Comparison of ENCODE assay signal across 18 cellular contexts in the genomic region with DNA sequence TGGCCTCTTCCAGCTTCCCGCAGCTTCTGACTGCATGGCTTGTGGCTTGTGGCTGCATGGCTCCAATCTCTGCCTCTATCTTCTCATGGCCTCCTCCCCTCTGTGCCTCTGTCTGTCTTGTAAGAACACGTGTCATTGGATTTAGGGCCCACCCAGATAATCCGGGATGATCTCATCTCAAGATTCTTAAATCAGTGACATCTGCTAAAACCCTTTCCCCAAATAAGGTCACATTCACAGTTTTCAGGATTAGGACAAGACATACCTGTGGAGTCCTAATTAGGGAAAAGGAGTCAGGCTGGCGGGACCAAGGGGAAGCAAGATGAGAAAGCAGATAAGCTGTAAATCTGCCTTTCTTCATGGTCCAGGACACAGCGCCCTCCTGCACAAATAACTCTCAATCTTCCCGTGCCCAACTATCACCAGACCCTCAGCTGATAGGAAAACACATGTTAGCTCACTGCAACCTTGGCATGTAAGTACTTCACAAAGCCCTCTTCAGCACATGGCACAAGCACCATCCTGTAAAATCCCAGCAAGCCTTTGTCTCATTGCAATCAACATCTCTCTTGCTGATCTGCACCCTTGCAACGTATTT.
DNase-seq lines count a peak whose midpoint lies in the region; ATAC-seq and TF ChIP-seq lines count a peak whose summit lies in the region.
"Had no signal": no experiment of that assay in that cellular context is flagged by ENCODE, and none has a peak within 500 bp of the region (broad histone marks: within the 10 kb centered on the region; RNA-seq: fewer than 3 reads in every experiment).

No MANE protein-coding gene starts in this region.

- H4K12ac ChIP-seq in trophoblast cell (ENCODE audit: low read depth, low read length): no peak overlapping the region

- H3K18ac ChIP-seq in trophoblast cell (ENCODE audit: low read length): peak overlapping the region; percentile 35

- H2AFZ ChIP-seq in trophoblast cell (ENCODE audit: insufficient read depth, low read length, poor library complexity) (no peak overlapping the region), GM23248 (no peak overlapping the region)

- H3K9me2 ChIP-seq in GM23248 (ENCODE audit: insufficient read depth): no peaks in the 10 kb centered on the region

- intact Hi-C loops in mucosa of descending colon (cut with DNase I, micrococcal nuclease): no loop called here

- no peaks in the 10 kb centered on the region for H3K27me3 ChIP-seq in BLaER1 treated with 17β-estradiol and CSF1 and Interleukin-3, amounts not matched to agents 10 nM and 100 nM
- H3K27me3 ChIP-seq in Peyer's patch: no peaks in the 10 kb centered on the region
- H3K27me3 ChIP-seq in trophoblast cell (ENCODE audit: insufficient read depth, low read length): no peaks in the 10 kb centered on the region
- no peaks in the 10 kb centered on the region for H3K27me3 ChIP-seq in GM23248 (replicated peaks; ENCODE audit: insufficient read depth)
- H3K27me3 ChIP-seq: cardiac muscle cell had no signal

- ATAC-seq in mucosa of descending colon: no peak
- ATAC-seq: GM12878 had no signal

- in situ Hi-C loops in GM23248 (cut with MboI): no loop called here

- TF ChIP-seq CTCF in Peyer's patch (IDR thresholded peaks at IDR 0.05) (no peak), fibroblast of villous mesenchyme (IDR thresholded peaks at IDR 0.05; ENCODE audit: insufficient read depth, low read depth, low read length) (no peak), mucosa of descending colon (IDR thresholded peaks at IDR 0.05) (no peak)

- peak overlapping the region; percentile 94 for H3K14ac ChIP-seq in trophoblast cell (ENCODE audit: low read length)

- peak overlapping the region; percentile 92 for H3K4ac ChIP-seq in trophoblast cell (ENCODE audit: low read depth, low read length)

- peak overlapping the region; percentile 94 for H2BK5ac ChIP-seq in trophoblast cell (ENCODE audit: low read depth, low read length, poor library complexity)

- peak overlapping the region; percentile 92 for H2BK12ac ChIP-seq in trophoblast cell (ENCODE audit: low read length)

- H3F3A ChIP-seq in GM23248 (ENCODE audit: insufficient read depth): no peaks in the 10 kb centered on the region

- no peak overlapping the region for H2AK5ac ChIP-seq in trophoblast cell (ENCODE audit: low read length)

- WGBS in trophoblast cell (ENCODE audit: extremely low coverage, insufficient coverage, insufficient read length): no CpG with 5 or more reads among the region's 7 CpGs
- 70 to 74% methylated on average over 7 of the region's 7 CpGs for WGBS in GM23248 (ENCODE audit: low coverage in 1 of 2, low lambda C conversion rate in 2 of 2, missing lambda C conversion rate in 2 of 2), 2 experiments

- peaks cover 72% of the 10 kb centered on the region for H3K79me1 ChIP-seq in trophoblast cell (ENCODE audit: low read length)

- no peak overlapping the region for H3K9ac ChIP-seq in BLaER1 treated with 17β-estradiol and CSF1 and Interleukin-3, amounts not matched to agents 10 nM and 100 nM
- no peak overlapping the region for H3K9ac ChIP-seq in trophoblast cell (ENCODE audit: low read length)
- no peak overlapping the region for H3K9ac ChIP-seq in GM23248

- no peak overlapping the region for H3K4me3 ChIP-seq in BLaER1 treated with 17β-estradiol and CSF1 and Interleukin-3, amounts not matched to agents 10 nM and 100 nM
- H3K4me3 ChIP-seq in Peyer's patch (no peak overlapping the region), fibroblast of villous mesenchyme (ENCODE audit: low read depth, low read length) (no peak overlapping the region), trophoblast cell (ENCODE audit: low read depth, low read length) (no peak overlapping the region), mucosa of descending colon (no peak overlapping the region), GM23248 (no peak overlapping the region)
- H3K4me3 ChIP-seq: A549, cardiac muscle cell, GM12878 had no signal

- peak overlapping the region; percentile 99 for H4K91ac ChIP-seq in trophoblast cell (ENCODE audit: low read depth, low read length)

- no peaks in the 10 kb centered on the region for H3K36me3 ChIP-seq in BLaER1 treated with 17β-estradiol and CSF1 and Interleukin-3, amounts not matched to agents 10 nM and 100 nM
- H3K36me3 ChIP-seq in Peyer's patch (peaks cover 0 to 3% (median 0%) of the 10 kb centered on the region in 3 donors), trophoblast cell (ENCODE audit: control insufficient read depth in 1 of 2, insufficient read depth in 2 of 2, low read length in 2 of 2) (peaks cover 17 to 22% of the 10 kb centered on the region in 2 experiments), mucosa of descending colon (ENCODE audit: low read depth) (no peaks in the 10 kb centered on the region), GM23248 (ENCODE audit: low read depth) (no peaks in the 10 kb centered on the region)
- H3K36me3 ChIP-seq: cardiac muscle cell had no signal

- TF ChIP-seq POLR2A in Peyer's patch (IDR thresholded peaks at IDR 0.05): no peak

- H3K23ac ChIP-seq in trophoblast cell (ENCODE audit: low read length): no peak overlapping the region

- H3K79me2 ChIP-seq in trophoblast cell (ENCODE audit: control insufficient read depth, insufficient read depth, low read length, poor library complexity): peaks cover 15% of the 10 kb centered on the region
- H3K79me2 ChIP-seq in GM23248 (ENCODE audit: insufficient read depth): no peaks in the 10 kb centered on the region

- H4K20me1 ChIP-seq in BLaER1 treated with 17β-estradiol and CSF1 and Interleukin-3, amounts not matched to agents 10 nM and 100 nM: peaks cover 0 to 4% (median 0%) of the 10 kb centered on the region in 11 experiments; a peak in 1 of 22 replicates
- H4K20me1 ChIP-seq in GM23248 (ENCODE audit: insufficient read depth): no peaks in the 10 kb centered on the region

- peak overlapping the region; percentile 94 for H4K8ac ChIP-seq in trophoblast cell (ENCODE audit: low read depth, low read length)

- no peaks in the 10 kb centered on the region for H3K9me3 ChIP-seq in BLaER1 treated with 17β-estradiol and CSF1 and Interleukin-3, amounts not matched to agents 10 nM and 100 nM (replicated peaks in 1 of 11)
- H3K9me3 ChIP-seq in Peyer's patch (no peaks in the 10 kb centered on the region), trophoblast cell (ENCODE audit: insufficient read depth, low read depth, low read length) (no peaks in the 10 kb centered on the region), mucosa of descending colon (no peaks in the 10 kb centered on the region), GM23248 (ENCODE audit: low read depth) (no peaks in the 10 kb centered on the region)
- H3K9me3 ChIP-seq: A549 had no signal

- peak overlapping the region in 1 of 11 experiments; percentile 66; a peak in 1 of 22 replicates for H3K27ac ChIP-seq in BLaER1 treated with 17β-estradiol and CSF1 and Interleukin-3, amounts not matched to agents 10 nM and 100 nM
- H3K27ac ChIP-seq in Peyer's patch: peak overlapping the region in 3 of 4 donors; percentile 51 to 93 (median 85)
- H3K27ac ChIP-seq in trophoblast cell (ENCODE audit: low read depth, low read length): peak overlapping the region; percentile 90
- no peak overlapping the region for H3K27ac ChIP-seq in GM23248
- H3K27ac ChIP-seq: A549, cardiac muscle cell had no signal

- peak overlapping the region; percentile 94 for H2BK120ac ChIP-seq in trophoblast cell (ENCODE audit: insufficient read depth, low read length, poor library complexity)

- H3K4me2 ChIP-seq in BLaER1 treated with 17β-estradiol and CSF1 and Interleukin-3, amounts not matched to agents 10 nM and 100 nM: peak overlapping the region; percentile 54 to 89 (median 72); a peak in 17 of 22 replicates
- no peak overlapping the region for H3K4me2 ChIP-seq in trophoblast cell (ENCODE audit: low read length)
- no peak overlapping the region for H3K4me2 ChIP-seq in GM23248 (ENCODE audit: unreplicated experiment)
- H3K4me2 ChIP-seq: A549 had no signal

- no peak for DNase-seq in Peyer's patch
- DNase-seq in fibroblast of villous mesenchyme (ENCODE audit: low read depth): peak; percentile 45
- DNase-seq in trophoblast cell: no peak
- no peak for DNase-seq in NCI-H1092 treated with DMSO at 0.1 percent for 48 hours (lab: John Stamatoyannopoulos, UW)
- no peak for DNase-seq in mucosa of descending colon
- DNase-seq in activated CD4-positive, alpha-beta T cell treated with anti-CD3 and anti-CD28 coated beads for 1 hour: no peak
- no peak for DNase-seq in GM23248
- DNase-seq: activated CD4-positive, CD25-positive, alpha-beta regulatory T cell; activated naive CD8-positive, alpha-beta T cell treated with anti-CD3 and anti-CD28 coated beads, Interleukin-2, amount 10 ng/mL, durations not matched to agents 7 days and 5 days; CD8-positive, alpha-beta memory T cell; hypothalamus; NCI-H1694; NCI-H226; SIG-M5 had no signal

- H3K4me1 ChIP-seq in BLaER1 treated with 17β-estradiol and CSF1 and Interleukin-3, amounts not matched to agents 10 nM and 100 nM: peaks cover 30 to 65% (median 56%) of the 10 kb centered on the region in 10 experiments
- H3K4me1 ChIP-seq in Peyer's patch (peaks cover 0 to 63% (median 0%) of the 10 kb centered on the region in 4 donors), trophoblast cell (ENCODE audit: control insufficient read depth in 1 of 2, insufficient read depth in 2 of 2, low read length in 2 of 2) (peaks cover 58 to 61% of the 10 kb centered on the region in 2 experiments), mucosa of descending colon (ENCODE audit: low read depth) (peaks cover 19% of the 10 kb centered on the region), GM23248 (ENCODE audit: insufficient read depth) (no peaks in the 10 kb centered on the region)
- H3K4me1 ChIP-seq: A549 had no signal

Comparison
In these comparisons a context has a peak if more than half of its experiments do, and no peak if none do; other contexts are left out.
1. H3K4me2 ChIP-seq: peak in BLaER1 treated with 17β-estradiol and CSF1 and Interleukin-3, amounts not matched to agents 10 nM and 100 nM (11 of 11); none in trophoblast cell (single experiment) and GM23248 (single experiment).